In the genomic region with DNA sequence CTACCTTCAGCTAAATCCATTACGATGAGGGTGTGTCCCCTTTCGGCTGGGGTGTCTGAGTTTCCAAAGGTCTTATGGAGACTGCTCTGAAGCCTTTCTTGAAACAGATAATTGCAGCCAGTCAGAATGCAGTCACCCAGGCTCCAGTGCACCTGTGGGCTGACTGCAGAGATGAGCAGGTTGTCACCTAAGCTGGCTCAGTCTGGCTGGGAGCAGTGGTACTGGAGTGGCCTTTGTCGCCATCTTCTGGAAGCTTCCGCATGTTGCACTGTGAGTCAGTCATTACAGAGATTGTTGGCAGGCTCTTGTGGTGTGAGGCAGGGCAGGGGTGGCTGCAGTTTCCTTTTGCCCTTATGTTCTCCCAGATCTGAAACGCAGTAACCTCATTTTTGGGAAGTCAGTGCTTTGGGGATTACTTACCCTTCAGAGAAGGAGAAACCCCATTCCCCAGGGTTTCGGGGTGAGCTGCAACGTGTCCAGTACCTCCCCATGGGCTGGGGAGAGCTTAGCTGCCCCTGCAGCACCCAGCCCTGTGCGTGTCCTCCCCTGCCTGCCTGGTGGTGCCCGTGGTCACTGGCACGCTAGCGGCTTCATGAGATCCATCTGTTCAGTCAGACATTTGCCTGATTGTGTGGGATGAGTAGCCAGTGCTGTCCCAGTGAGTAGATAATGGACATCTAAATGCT, we compare ENCODE assay signal across 1 cellular context.
TF ChIP-seq lines count a peak whose summit lies in the region.

No MANE protein-coding gene starts in this region.

TF ChIP-seq in Ishikawa, 13 proteins besides CTCF, POLR2A, EP300 and RAD21:
- TF ChIP-seq TAF1 (IDR thresholded peaks at IDR 0.05; ENCODE audit: low read depth) (no peak), EGR1 (IDR thresholded peaks at IDR 0.05) (no peak), TCF12 (IDR thresholded peaks at IDR 0.05; ENCODE audit: low read depth) (no peak), TEAD4 (IDR thresholded peaks at IDR 0.05) (no peak), CREB1 (IDR thresholded peaks at IDR 0.05; ENCODE audit: low read depth) (no peak), NFIC (IDR thresholded peaks at IDR 0.05) (no peak), FOXM1 (IDR thresholded peaks at IDR 0.05; ENCODE audit: borderline replicate concordance, low read depth) (no peak), MAX (IDR thresholded peaks at IDR 0.05) (no peak), CEBPB (IDR thresholded peaks at IDR 0.05) (no peak)
- TF ChIP-seq, protein P1, sequence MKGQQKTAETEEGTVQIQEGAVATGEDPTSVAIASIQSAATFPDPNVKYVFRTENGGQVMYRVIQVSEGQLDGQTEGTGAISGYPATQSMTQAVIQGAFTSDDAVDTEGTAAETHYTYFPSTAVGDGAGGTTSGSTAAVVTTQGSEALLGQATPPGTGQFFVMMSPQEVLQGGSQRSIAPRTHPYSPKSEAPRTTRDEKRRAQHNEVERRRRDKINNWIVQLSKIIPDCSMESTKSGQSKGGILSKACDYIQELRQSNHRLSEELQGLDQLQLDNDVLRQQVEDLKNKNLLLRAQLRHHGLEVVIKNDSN (IDR thresholded peaks at IDR 0.05) = no peak
- TF ChIP-seq, protein P2, sequence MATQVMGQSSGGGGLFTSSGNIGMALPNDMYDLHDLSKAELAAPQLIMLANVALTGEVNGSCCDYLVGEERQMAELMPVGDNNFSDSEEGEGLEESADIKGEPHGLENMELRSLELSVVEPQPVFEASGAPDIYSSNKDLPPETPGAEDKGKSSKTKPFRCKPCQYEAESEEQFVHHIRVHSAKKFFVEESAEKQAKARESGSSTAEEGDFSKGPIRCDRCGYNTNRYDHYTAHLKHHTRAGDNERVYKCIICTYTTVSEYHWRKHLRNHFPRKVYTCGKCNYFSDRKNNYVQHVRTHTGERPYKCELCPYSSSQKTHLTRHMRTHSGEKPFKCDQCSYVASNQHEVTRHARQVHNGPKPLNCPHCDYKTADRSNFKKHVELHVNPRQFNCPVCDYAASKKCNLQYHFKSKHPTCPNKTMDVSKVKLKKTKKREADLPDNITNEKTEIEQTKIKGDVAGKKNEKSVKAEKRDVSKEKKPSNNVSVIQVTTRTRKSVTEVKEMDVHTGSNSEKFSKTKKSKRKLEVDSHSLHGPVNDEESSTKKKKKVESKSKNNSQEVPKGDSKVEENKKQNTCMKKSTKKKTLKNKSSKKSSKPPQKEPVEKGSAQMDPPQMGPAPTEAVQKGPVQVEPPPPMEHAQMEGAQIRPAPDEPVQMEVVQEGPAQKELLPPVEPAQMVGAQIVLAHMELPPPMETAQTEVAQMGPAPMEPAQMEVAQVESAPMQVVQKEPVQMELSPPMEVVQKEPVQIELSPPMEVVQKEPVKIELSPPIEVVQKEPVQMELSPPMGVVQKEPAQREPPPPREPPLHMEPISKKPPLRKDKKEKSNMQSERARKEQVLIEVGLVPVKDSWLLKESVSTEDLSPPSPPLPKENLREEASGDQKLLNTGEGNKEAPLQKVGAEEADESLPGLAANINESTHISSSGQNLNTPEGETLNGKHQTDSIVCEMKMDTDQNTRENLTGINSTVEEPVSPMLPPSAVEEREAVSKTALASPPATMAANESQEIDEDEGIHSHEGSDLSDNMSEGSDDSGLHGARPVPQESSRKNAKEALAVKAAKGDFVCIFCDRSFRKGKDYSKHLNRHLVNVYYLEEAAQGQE (IDR thresholded peaks at IDR 0.05; ENCODE audit: low read depth) = no peak
